1 cellular context compared by ENCODE assay signal in genomic region chr3:124992041-124992440, GRCh38.
TF ChIP-seq lines count a peak whose summit lies in the region.

No MANE protein-coding gene starts in this region.

TF ChIP-seq in HepG2, 621 proteins besides CTCF, POLR2A, EP300 and RAD21:
- TF ChIP-seq ZNF343 (CRISPR knock-in tag; IDR thresholded peaks at IDR 0.05), result 0 out of 2 replicates have a peak, but pooled peaks have one; percentile 74
- TF ChIP-seq ARID5B (CRISPR knock-in tag; IDR thresholded peaks at IDR 0.05), result peak; percentile 33; the same call in 1 of the 2 replicates
- TF ChIP-seq IRF2 (CRISPR knock-in tag; IDR thresholded peaks at IDR 0.05), result 0 out of 2 replicates have a peak, but pooled peaks have one; percentile 26
- TF ChIP-seq DDIT3 (CRISPR knock-in tag; IDR thresholded peaks at IDR 0.05), result no peak
- 0 out of 2 replicates have a peak, but pooled peaks have one; percentile 46 for TF ChIP-seq CHD4 (IDR thresholded peaks at IDR 0.05; ENCODE audit: borderline replicate concordance, low read length)
- TF ChIP-seq CEBPB (IDR thresholded peaks at IDR 0.05; ENCODE audit: borderline replicate concordance, low read depth, low read length), result peak; percentile 81; the same call in 1 of the 2 replicates
- peak; percentile 27; the same call in 1 of the 2 replicates for TF ChIP-seq CEBPG (CRISPR knock-in tag; IDR thresholded peaks at IDR 0.05)
- TF ChIP-seq AKAP8 (CRISPR knock-in tag; IDR thresholded peaks at IDR 0.05), result no peak
- TF ChIP-seq HNF4G (IDR thresholded peaks at IDR 0.05; ENCODE audit: borderline replicate concordance, low read depth, low read length), result peak; percentile 72; the same call in 1 of the 2 replicates
- TF ChIP-seq HNF4G (CRISPR knock-in tag; IDR thresholded peaks at IDR 0.05; ENCODE audit: borderline replicate concordance, low read depth), result no peak
- TF ChIP-seq HNF4A (CRISPR knock-in tag; IDR thresholded peaks at IDR 0.05), result peak; percentile 86
- peak; percentile 14; the same call in 1 of the 2 replicates for TF ChIP-seq SMC3 (IDR thresholded peaks at IDR 0.05; ENCODE audit: low read length)
- peak; percentile 22; the same call in 1 of the 2 replicates for TF ChIP-seq PATZ1 (CRISPR knock-in tag; IDR thresholded peaks at IDR 0.05)
- TF ChIP-seq TOE1 (CRISPR knock-in tag; IDR thresholded peaks at IDR 0.05), result no peak
- peak; percentile 67; the same call in 1 of the 2 replicates for TF ChIP-seq NCOR1 (IDR thresholded peaks at IDR 0.05; ENCODE audit: borderline replicate concordance, low read length)
- TF ChIP-seq LRRFIP1 (CRISPR knock-in tag; conservative IDR thresholded peaks at IDR 0.05), result no peak
- 0 out of 2 replicates have a peak, but pooled peaks have one; percentile 26 for TF ChIP-seq ZNF614 (CRISPR knock-in tag; IDR thresholded peaks at IDR 0.05; ENCODE audit: borderline replicate concordance)
- 0 out of 2 replicates have a peak, but pooled peaks have one; percentile 39 for TF ChIP-seq HMG20A (CRISPR knock-in tag; IDR thresholded peaks at IDR 0.05; ENCODE audit: borderline replicate concordance)
- TF ChIP-seq GATAD2A (CRISPR knock-in tag; IDR thresholded peaks at IDR 0.05), result peak; percentile 24; the same call in 1 of the 2 replicates
- peak; percentile 90 for TF ChIP-seq MAFF (IDR thresholded peaks at IDR 0.05; ENCODE audit: low read depth, low read length)
- no peak for TF ChIP-seq NONO (IDR thresholded peaks at IDR 0.05)
- TF ChIP-seq NONO (CRISPR knock-in tag; conservative IDR thresholded peaks at IDR 0.05), result no peak
- no peak for TF ChIP-seq SOX6 (IDR thresholded peaks at IDR 0.05)
- 0 out of 2 replicates have a peak, but pooled peaks have one; percentile 17 for TF ChIP-seq SOX6 (CRISPR knock-in tag; IDR thresholded peaks at IDR 0.05)
- TF ChIP-seq MAFK (conservative IDR thresholded peaks at IDR 0.05 in 1 of 2, IDR thresholded peaks at IDR 0.05 in 1 of 2; ENCODE audit: low read length in 2 of 2), result peak; percentile 89 to 94
